In the genomic region with DNA sequence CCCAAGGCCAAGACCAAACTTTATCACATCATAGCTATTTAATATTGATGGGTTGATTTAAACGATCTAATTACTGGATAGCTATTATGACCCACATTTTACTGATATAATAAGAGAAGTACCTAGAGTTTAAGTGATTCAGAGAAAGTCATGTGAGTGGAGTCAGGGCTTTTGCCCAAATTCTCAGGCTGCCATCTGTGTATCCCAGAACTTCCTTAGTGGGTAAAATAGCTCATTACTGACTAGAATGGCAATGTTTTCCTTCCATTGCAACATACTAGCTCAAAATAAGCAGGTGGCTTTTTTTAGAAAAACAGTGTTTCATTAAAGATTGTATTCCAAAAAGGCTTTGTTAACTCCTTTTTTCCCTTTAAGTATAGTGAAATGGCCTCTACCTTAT, we compare ENCODE assay signal across 17 cellular contexts.
"Had no signal": no experiment of that assay in that cellular context is flagged by ENCODE, and none has a peak within 500 bp of the region (broad histone marks: within the 10 kb centered on the region; RNA-seq: fewer than 3 reads in every experiment).

No MANE protein-coding gene starts in this region.

- H3K9me3 ChIP-seq: esophagus squamous epithelium, gastrocnemius medialis, heart right ventricle, left lung, ovary, suprapubic skin, vagina had no signal

- H3K4me1 ChIP-seq: gastrocnemius medialis, left lung, suprapubic skin had no signal

- DNase-seq: activated B cell treated with CpG ODN at 0.5 μM for 24 hours; activated CD4-positive, alpha-beta T cell treated with anti-CD3 and anti-CD28 coated beads, Interleukin-2, amount 10 ng/mL, durations not matched to agents 7 days and 5 days; activated effector memory CD4-positive, alpha-beta T cell treated with anti-CD3 and anti-CD28 coated beads, Interleukin-2, amount 50 U/mL, for 16 hours; esophagus squamous epithelium; gastrocnemius medialis; heart right ventricle; islet precursor cell; left lung; mesenchymal stem cell; stimulated activated CD4-positive, alpha-beta T cell treated with anti-CD3 and anti-CD28 coated beads, Interleukin-4, amount 100 ng/mL, for 1 hour; stimulated activated naive CD8-positive, alpha-beta T cell treated with anti-CD3 and anti-CD28 coated beads, Interleukin-15, Interleukin-2, amounts not matched to agents 100 U/mL and 50 U/mL, for 24 hours; T-cell had no signal

- H3K4me1 Mint-ChIP-seq: activated B cell treated with CpG ODN at 0.5 μM for 24 hours, neural crest cell had no signal

- H3K36me3 Mint-ChIP-seq: activated naive CD8-positive, alpha-beta T cell; T-cell had no signal

- H3K27ac Mint-ChIP-seq: activated B cell treated with CpG ODN at 0.5 μM for 24 hours; activated CD4-positive, alpha-beta T cell treated with anti-CD3 and anti-CD28 coated beads, Interleukin-2, amount 10 ng/mL, durations not matched to agents 7 days and 5 days; activated naive CD8-positive, alpha-beta T cell; T-cell had no signal

- H3K36me3 ChIP-seq: esophagus squamous epithelium, gastrocnemius medialis, heart right ventricle, left lung, ovary, suprapubic skin, vagina had no signal

- H3K27me3 Mint-ChIP-seq: activated naive CD8-positive, alpha-beta T cell had no signal

- H3K4me3 Mint-ChIP-seq: activated B cell treated with CpG ODN at 0.5 μM for 24 hours; activated CD4-positive, alpha-beta T cell treated with anti-CD3 and anti-CD28 coated beads, Interleukin-2, amount 10 ng/mL, durations not matched to agents 7 days and 5 days; activated naive CD8-positive, alpha-beta T cell; neural crest cell; T-cell had no signal

- H3K9me3 Mint-ChIP-seq: activated B cell treated with CpG ODN at 0.5 μM for 24 hours, T-cell had no signal

- H3K4me3 ChIP-seq: esophagus squamous epithelium, gastrocnemius medialis, heart right ventricle, left lung, ovary, suprapubic skin, vagina had no signal

- H3K27ac ChIP-seq: esophagus squamous epithelium, gastrocnemius medialis, heart right ventricle, left lung, suprapubic skin, vagina had no signal

- H3K27me3 ChIP-seq: esophagus squamous epithelium, gastrocnemius medialis, heart right ventricle, left lung, ovary, suprapubic skin, vagina had no signal
